In the genomic region with DNA sequence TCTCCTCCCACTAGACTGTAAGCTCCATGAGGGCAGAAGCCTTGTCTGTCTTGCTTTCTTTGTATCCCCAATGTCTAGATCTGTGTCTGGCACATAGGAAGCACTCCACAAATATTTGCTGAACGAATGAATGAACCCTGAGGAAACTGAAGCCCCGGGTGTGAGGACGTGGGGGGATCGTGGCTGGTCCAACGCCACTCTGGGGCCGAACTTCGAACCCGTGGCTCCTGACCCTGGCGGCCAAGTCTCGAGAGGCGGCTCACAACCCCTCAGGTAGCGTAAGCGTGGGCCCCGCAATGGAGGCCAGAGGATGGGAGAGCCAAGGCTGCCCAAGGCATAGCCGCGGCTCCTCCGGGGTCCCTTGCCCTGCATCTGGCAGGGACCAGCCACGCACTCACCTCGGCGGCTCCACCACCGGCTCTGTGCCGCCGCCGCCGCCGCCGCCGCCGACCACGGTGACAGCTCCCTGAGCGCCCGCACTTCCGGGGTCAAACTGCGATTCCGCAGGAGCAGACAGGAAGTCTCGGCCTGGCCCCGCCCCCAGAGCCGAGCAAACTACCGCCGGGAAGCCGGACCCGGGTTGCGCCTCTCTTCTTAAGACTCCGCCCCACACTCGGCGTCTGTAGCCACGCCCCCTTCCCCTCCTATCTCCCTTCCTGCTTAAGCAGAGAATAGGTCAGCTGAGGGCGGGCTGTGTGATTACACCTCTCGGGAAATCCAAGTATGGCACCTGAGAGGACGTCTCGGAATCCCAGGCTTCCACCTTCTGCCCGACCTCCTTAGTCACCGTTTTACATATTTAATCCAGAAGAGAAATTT, we compare ENCODE assay signal across 8 cellular contexts. TPM values are rescaled to one million over a fixed set of nuclear protein-coding genes. Genes with fewer than 3 reads are reported as not detected.
DNase-seq lines count a peak whose midpoint lies in the region; ATAC-seq and TF ChIP-seq lines count a peak whose summit lies in the region.

A gene with protein sequence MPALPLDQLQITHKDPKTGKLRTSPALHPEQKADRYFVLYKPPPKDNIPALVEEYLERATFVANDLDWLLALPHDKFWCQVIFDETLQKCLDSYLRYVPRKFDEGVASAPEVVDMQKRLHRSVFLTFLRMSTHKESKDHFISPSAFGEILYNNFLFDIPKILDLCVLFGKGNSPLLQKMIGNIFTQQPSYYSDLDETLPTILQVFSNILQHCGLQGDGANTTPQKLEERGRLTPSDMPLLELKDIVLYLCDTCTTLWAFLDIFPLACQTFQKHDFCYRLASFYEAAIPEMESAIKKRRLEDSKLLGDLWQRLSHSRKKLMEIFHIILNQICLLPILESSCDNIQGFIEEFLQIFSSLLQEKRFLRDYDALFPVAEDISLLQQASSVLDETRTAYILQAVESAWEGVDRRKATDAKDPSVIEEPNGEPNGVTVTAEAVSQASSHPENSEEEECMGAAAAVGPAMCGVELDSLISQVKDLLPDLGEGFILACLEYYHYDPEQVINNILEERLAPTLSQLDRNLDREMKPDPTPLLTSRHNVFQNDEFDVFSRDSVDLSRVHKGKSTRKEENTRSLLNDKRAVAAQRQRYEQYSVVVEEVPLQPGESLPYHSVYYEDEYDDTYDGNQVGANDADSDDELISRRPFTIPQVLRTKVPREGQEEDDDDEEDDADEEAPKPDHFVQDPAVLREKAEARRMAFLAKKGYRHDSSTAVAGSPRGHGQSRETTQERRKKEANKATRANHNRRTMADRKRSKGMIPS (minus strand): TSS at position 495 of the 819 bp plus-strand sequence. CDS start 5,949 bp downstream, outside the sequence.

- in situ Hi-C loops in KBM-7 (cut with MboI; ENCODE audit: low pct_unique_long_range_greater_than_20kb, low sequenced_read_pairs): no loop called here

- TF ChIP-seq POLR2A in erythroblast (IDR thresholded peaks at IDR 0.05; ENCODE audit: low read length): peak; percentile 83

- H3K27me3 ChIP-seq in mucosa of rectum (ENCODE audit: control insufficient read depth in 2 of 2, insufficient read depth in 2 of 2, low read length in 2 of 2): no peaks in the 10 kb centered on the region

- H3K4me1 Mint-ChIP-seq in activated T-cell treated with anti-CD3 and anti-CD28 coated beads, Interleukin-2, amount 50 U/mL, for 4 hours (ENCODE audit: low read depth): peaks cover 36% of the 10 kb centered on the region

- H3K4me1 ChIP-seq in mucosa of rectum (ENCODE audit: control insufficient read depth in 2 of 2, insufficient read depth in 2 of 2, low read length in 2 of 2): peaks cover 3 to 9% of the 10 kb centered on the region in 2 donors

- H3K36me3 Mint-ChIP-seq in activated T-cell treated with anti-CD3 and anti-CD28 coated beads, Interleukin-2, amount 50 U/mL, for 4 hours (ENCODE audit: insufficient read depth): peaks cover 18% of the 10 kb centered on the region

- peaks cover 13 to 18% of the 10 kb centered on the region in 2 donors for H3K36me3 ChIP-seq in mucosa of rectum (ENCODE audit: control insufficient read depth in 2 of 2, insufficient read depth in 2 of 2, low read length in 2 of 2)

- DNase-seq in DMS153 treated with DMSO at 0.1 percent for 48 hours (lab: John Stamatoyannopoulos, UW; ENCODE audit: unreplicated experiment) (peak; percentile 95), KBM-7 (peak; percentile 99), erythroblast (lab: John Stamatoyannopoulos, UW) (peak; percentile 98 to 99)
- peak; percentile 99 for DNase-seq in activated T-cell treated with anti-CD3 and anti-CD28 coated beads, Interleukin-2, amount 50 U/mL, for 4 hours
- DNase-seq in stimulated activated CD8-positive, alpha-beta memory T cell treated with anti-CD3 and anti-CD28 coated beads, Interleukin-4, amount 100 ng/mL, for 48 hours: peak; percentile 100

- H3K27me3 Mint-ChIP-seq in activated T-cell treated with anti-CD3 and anti-CD28 coated beads, Interleukin-2, amount 50 U/mL, for 4 hours (ENCODE audit: low read depth): no peaks in the 10 kb centered on the region

- H3K27ac ChIP-seq in mucosa of rectum (ENCODE audit: low read depth in 2 of 2, low read length in 2 of 2): peak within 1 kb of the TSS; percentile 79 to 86

- peak within 1 kb of the TSS; percentile 93 for H3K4me3 Mint-ChIP-seq in activated T-cell treated with anti-CD3 and anti-CD28 coated beads, Interleukin-2, amount 50 U/mL, for 4 hours

- H3K9me3 ChIP-seq in mucosa of rectum (ENCODE audit: control insufficient read depth in 2 of 2, low read length in 2 of 2): no peaks in the 10 kb centered on the region

- H3K4me3 ChIP-seq in mucosa of rectum (ENCODE audit: low read length in 2 of 2): peak within 1 kb of the TSS; percentile 80 to 89

- H3K9ac ChIP-seq in mucosa of rectum (ENCODE audit: low read depth in 1 of 2, low read length in 2 of 2): peak within 1 kb of the TSS; percentile 84 to 90

- H3K9me3 Mint-ChIP-seq in activated T-cell treated with anti-CD3 and anti-CD28 coated beads, Interleukin-2, amount 50 U/mL, for 4 hours: no peaks in the 10 kb centered on the region

- peak; percentile 88 for ATAC-seq in GM21717 (IDR thresholded peaks at IDR 0.05; ENCODE audit: unreplicated experiment)
- peak; percentile 99 for ATAC-seq in activated T-cell treated with anti-CD3 and anti-CD28 coated beads, Interleukin-2, amount 50 U/mL, for 4 hours

TF ChIP-seq in PFSK-1, 5 proteins besides CTCF, POLR2A, EP300 and RAD21:
- TF ChIP-seq TAF1 (IDR thresholded peaks at IDR 0.05; ENCODE audit: borderline replicate concordance, insufficient read depth, low read length): peak; percentile 63; the same call in 1 of the 2 replicates
- peak; percentile 52 for TF ChIP-seq POLR2AphosphoS5 (IDR thresholded peaks at IDR 0.05; ENCODE audit: low read depth, low read length)
- TF ChIP-seq SIN3A (IDR thresholded peaks at IDR 0.05; ENCODE audit: borderline replicate concordance, insufficient read depth, low read length): no peak
- peak; percentile 9 for TF ChIP-seq FOXP2 (optimal IDR thresholded peaks at IDR 0.05; ENCODE audit: borderline replicate concordance, extremely low read depth, extremely low read length, insufficient read depth)

RNA-seq across cellular contexts. Expression of the gene that starts here (rescaled TPM):
- polyA plus RNA-seq in PFSK-1 (2012; ENCODE audit: insufficient read length, low read depth): 115 TPM
- 10 to 100 TPM; 83.5 to 95.7 (median 84.9) TPM for total RNA-seq in activated T-cell treated with anti-CD3 and anti-CD28 coated beads, Interleukin-2, amount 50 U/mL, for 4 hours

Comparison
In these comparisons a context has a peak if more than half of its experiments do, and no peak if none do; other contexts are left out.
1. Peak in every context shown above with its lines: DNase-seq, ATAC-seq, H3K4me3 ChIP-seq and H3K27ac ChIP-seq.